1 cellular context compared by ENCODE assay signal in the genomic region with DNA sequence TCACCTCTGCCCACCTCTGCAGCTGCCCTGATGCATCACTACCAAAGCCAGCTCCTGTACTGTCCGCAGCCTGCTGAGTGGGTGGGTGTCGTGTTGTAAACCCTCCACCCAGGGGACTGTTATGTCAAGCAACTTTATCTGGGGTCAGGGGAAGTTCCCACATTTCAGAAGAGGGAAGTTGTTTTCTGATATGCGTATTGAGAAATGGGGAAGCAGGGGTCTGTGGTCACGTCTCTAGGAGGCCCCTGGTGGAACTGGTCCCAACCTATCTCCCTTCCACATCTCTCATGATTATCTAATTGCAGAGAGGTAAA.
TF ChIP-seq lines count a peak whose summit lies in the region.

No MANE protein-coding gene starts in this region.

TF ChIP-seq in GM12878, 131 proteins besides CTCF, POLR2A, EP300 and RAD21 (continued from another document):
- TF ChIP-seq, protein P1, sequence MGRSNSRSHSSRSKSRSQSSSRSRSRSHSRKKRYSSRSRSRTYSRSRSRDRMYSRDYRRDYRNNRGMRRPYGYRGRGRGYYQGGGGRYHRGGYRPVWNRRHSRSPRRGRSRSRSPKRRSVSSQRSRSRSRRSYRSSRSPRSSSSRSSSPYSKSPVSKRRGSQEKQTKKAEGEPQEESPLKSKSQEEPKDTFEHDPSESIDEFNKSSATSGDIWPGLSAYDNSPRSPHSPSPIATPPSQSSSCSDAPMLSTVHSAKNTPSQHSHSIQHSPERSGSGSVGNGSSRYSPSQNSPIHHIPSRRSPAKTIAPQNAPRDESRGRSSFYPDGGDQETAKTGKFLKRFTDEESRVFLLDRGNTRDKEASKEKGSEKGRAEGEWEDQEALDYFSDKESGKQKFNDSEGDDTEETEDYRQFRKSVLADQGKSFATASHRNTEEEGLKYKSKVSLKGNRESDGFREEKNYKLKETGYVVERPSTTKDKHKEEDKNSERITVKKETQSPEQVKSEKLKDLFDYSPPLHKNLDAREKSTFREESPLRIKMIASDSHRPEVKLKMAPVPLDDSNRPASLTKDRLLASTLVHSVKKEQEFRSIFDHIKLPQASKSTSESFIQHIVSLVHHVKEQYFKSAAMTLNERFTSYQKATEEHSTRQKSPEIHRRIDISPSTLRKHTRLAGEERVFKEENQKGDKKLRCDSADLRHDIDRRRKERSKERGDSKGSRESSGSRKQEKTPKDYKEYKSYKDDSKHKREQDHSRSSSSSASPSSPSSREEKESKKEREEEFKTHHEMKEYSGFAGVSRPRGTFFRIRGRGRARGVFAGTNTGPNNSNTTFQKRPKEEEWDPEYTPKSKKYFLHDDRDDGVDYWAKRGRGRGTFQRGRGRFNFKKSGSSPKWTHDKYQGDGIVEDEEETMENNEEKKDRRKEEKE (IDR thresholded peaks at IDR 0.05), result no peak
- peak; percentile 56; the same call in 1 of the 2 replicates for TF ChIP-seq BCL11A (IDR thresholded peaks at IDR 0.05; ENCODE audit: low read depth, low read length)
- TF ChIP-seq, protein P2, sequence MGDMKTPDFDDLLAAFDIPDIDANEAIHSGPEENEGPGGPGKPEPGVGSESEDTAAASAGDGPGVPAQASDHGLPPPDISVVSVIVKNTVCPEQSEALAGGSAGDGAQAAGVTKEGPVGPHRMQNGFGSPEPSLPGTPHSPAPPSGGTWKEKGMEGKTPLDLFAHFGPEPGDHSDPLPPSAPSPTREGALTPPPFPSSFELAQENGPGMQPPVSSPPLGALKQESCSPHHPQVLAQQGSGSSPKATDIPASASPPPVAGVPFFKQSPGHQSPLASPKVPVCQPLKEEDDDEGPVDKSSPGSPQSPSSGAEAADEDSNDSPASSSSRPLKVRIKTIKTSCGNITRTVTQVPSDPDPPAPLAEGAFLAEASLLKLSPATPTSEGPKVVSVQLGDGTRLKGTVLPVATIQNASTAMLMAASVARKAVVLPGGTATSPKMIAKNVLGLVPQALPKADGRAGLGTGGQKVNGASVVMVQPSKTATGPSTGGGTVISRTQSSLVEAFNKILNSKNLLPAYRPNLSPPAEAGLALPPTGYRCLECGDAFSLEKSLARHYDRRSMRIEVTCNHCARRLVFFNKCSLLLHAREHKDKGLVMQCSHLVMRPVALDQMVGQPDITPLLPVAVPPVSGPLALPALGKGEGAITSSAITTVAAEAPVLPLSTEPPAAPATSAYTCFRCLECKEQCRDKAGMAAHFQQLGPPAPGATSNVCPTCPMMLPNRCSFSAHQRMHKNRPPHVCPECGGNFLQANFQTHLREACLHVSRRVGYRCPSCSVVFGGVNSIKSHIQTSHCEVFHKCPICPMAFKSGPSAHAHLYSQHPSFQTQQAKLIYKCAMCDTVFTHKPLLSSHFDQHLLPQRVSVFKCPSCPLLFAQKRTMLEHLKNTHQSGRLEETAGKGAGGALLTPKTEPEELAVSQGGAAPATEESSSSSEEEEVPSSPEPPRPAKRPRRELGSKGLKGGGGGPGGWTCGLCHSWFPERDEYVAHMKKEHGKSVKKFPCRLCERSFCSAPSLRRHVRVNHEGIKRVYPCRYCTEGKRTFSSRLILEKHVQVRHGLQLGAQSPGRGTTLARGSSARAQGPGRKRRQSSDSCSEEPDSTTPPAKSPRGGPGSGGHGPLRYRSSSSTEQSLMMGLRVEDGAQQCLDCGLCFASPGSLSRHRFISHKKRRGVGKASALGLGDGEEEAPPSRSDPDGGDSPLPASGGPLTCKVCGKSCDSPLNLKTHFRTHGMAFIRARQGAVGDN (IDR thresholded peaks at IDR 0.05), result no peak; the same call in 1 of the 2 replicates
- peak; percentile 46; the same call in 1 of the 2 replicates for TF ChIP-seq CREB1 (IDR thresholded peaks at IDR 0.05; ENCODE audit: low read depth)
- TF ChIP-seq, protein P3, sequence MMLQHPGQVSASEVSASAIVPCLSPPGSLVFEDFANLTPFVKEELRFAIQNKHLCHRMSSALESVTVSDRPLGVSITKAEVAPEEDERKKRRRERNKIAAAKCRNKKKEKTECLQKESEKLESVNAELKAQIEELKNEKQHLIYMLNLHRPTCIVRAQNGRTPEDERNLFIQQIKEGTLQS (IDR thresholded peaks at IDR 0.05; ENCODE audit: borderline replicate concordance, extremely low read depth, low read depth, low read length), result no peak
- no peak for TF ChIP-seq KDM1A (IDR thresholded peaks at IDR 0.05; ENCODE audit: borderline replicate concordance)
- no peak for TF ChIP-seq SMARCA5 (IDR thresholded peaks at IDR 0.05)
- no peak for TF ChIP-seq POLR2AphosphoS5 (IDR thresholded peaks at IDR 0.05; ENCODE audit: low read length)
- TF ChIP-seq, protein P4, sequence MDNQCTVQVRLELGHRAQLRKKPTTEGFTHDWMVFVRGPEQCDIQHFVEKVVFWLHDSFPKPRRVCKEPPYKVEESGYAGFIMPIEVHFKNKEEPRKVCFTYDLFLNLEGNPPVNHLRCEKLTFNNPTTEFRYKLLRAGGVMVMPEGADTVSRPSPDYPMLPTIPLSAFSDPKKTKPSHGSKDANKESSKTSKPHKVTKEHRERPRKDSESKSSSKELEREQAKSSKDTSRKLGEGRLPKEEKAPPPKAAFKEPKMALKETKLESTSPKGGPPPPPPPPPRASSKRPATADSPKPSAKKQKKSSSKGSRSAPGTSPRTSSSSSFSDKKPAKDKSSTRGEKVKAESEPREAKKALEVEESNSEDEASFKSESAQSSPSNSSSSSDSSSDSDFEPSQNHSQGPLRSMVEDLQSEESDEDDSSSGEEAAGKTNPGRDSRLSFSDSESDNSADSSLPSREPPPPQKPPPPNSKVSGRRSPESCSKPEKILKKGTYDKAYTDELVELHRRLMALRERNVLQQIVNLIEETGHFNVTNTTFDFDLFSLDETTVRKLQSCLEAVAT (IDR thresholded peaks at IDR 0.05), result no peak; the same call in none of the 2 replicates
- TF ChIP-seq, protein P5, sequence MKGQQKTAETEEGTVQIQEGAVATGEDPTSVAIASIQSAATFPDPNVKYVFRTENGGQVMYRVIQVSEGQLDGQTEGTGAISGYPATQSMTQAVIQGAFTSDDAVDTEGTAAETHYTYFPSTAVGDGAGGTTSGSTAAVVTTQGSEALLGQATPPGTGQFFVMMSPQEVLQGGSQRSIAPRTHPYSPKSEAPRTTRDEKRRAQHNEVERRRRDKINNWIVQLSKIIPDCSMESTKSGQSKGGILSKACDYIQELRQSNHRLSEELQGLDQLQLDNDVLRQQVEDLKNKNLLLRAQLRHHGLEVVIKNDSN (IDR thresholded peaks at IDR 0.05; ENCODE audit: borderline replicate concordance, extremely low read length, insufficient read depth, low read depth, low read length), result no peak
- no peak for TF ChIP-seq ZSCAN29 (IDR thresholded peaks at IDR 0.05)
- peak in 1 of 2 experiments; percentile 71; a peak in 1 of 3 replicates for TF ChIP-seq EGR1 (IDR thresholded peaks at IDR 0.05; ENCODE audit: borderline replicate concordance in 1 of 2, low read depth in 2 of 2, low read length in 2 of 2)
- no peak for TF ChIP-seq RAD51 (IDR thresholded peaks at IDR 0.05)
